17 cellular contexts compared by ENCODE assay signal in the genomic region with DNA sequence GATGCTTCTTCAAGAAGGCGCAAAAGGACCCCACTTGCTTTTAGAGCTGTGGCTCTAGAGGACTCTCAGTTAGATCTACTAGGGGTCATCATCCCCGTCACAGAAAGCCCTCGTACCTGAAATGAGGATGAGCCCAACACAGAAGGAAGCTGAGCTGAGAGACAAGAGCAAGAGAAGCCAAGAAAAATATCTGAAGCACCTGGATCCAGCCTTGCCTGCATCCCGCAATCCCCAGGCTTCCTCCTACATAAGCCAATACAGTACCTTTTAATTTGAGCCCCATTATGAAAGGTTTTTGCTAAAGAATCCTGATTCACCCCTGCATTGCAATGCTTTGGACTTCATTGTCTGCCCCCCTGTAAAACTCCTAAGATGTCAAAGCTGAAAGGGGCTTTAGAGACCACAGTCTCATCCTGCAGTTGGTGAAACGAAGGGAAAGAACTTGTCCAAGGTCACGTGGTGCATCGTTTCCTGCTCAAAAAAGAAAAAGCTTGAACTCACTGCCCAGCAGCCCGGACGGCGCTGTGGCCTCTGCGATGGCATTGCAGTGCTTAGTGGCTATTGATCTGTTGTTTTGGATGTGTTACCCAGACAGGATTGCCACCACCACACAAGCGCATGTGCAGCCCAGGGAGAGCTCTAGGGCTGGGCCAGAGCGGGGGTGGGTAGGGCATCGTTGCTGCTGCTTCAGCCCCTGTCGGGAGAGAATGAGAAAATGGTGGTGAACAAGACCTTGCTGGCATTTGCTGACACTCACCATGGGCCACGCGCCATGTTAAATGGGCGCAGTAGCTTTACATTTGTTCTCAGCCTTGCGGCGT. TPM values are rescaled to one million over a fixed set of nuclear protein-coding genes. Genes with fewer than 3 reads are reported as not detected.
DNase-seq lines count a peak whose midpoint lies in the region; ATAC-seq, FAIRE-seq and TF ChIP-seq lines count a peak whose summit lies in the region.
"Had no signal": no experiment of that assay in that cellular context is flagged by ENCODE, and none has a peak within 500 bp of the region (broad histone marks: within the 10 kb centered on the region; RNA-seq: fewer than 3 reads in every experiment).

No MANE protein-coding gene starts in this region.

- no peaks in the 10 kb centered on the region for H3K79me1 ChIP-seq in mesenchymal stem cell (replicated peaks; ENCODE audit: low read length, poor library complexity, severe bottlenecking)

- H3K27me3 ChIP-seq in GM12878 (replicated peaks in 1 of 2; ENCODE audit: control insufficient read depth in 2 of 2, insufficient read depth in 2 of 2, low read length in 1 of 2), result peaks cover 0 to 2% of the 10 kb centered on the region in 2 experiments; a peak in 2 of 4 replicates
- H3K27me3 ChIP-seq in mesenchymal stem cell (ENCODE audit: control insufficient read depth in 1 of 2, insufficient read depth in 1 of 2, low read length in 2 of 2), result peaks cover 20 to 51% of the 10 kb centered on the region in 2 experiments
- H3K27me3 ChIP-seq in body of pancreas, result no peaks in the 10 kb centered on the region
- H3K27me3 ChIP-seq: BLaER1 had no signal

- H4K8ac ChIP-seq in mesenchymal stem cell (ENCODE audit: low read length), result no peak overlapping the region

- ATAC-seq in GM12878 (no peak), GM21381 (IDR thresholded peaks at IDR 0.05; ENCODE audit: unreplicated experiment) (no peak), body of pancreas (no peak)

- POLR2A ChIA-PET in GM12878 (lab: Charles Lee), result no interaction called here

- no TSS peak for BruUV-seq in GM12878 (replicated peaks; lab: Mats Ljungman, UMichigan)

- H3K36me3 ChIP-seq in GM12878 (ENCODE audit: control insufficient read depth in 2 of 2, insufficient read depth in 2 of 2, low read length in 1 of 2), result no peaks in the 10 kb centered on the region
- H3K36me3 ChIP-seq in mesenchymal stem cell (ENCODE audit: control insufficient read depth in 1 of 2, insufficient read depth in 2 of 2, low read depth in 1 of 2, low read length in 2 of 2), result no peaks in the 10 kb centered on the region
- H3K36me3 ChIP-seq in body of pancreas (replicated peaks in 1 of 2; ENCODE audit: insufficient read depth in 1 of 2, low read depth in 2 of 2), result no peaks in the 10 kb centered on the region
- H3K36me3 ChIP-seq: BLaER1, HAP-1 had no signal

- no peak overlapping the region for H3K23ac ChIP-seq in mesenchymal stem cell (ENCODE audit: low read length in 2 of 2)

- H3K4me2 ChIP-seq in GM12878 (ENCODE audit: control insufficient read depth, insufficient read depth) (no peak overlapping the region), mesenchymal stem cell (ENCODE audit: low read length, poor library complexity, severe bottlenecking) (no peak overlapping the region)
- H3K4me2 ChIP-seq: BLaER1 had no signal

- TF ChIP-seq RAD21 in GM12878 (IDR thresholded peaks at IDR 0.05; ENCODE audit: insufficient read depth, low read depth, low read length), result no peak

- TF ChIP-seq EP300 in GM12878 (IDR thresholded peaks at IDR 0.05; ENCODE audit: borderline replicate concordance in 1 of 2, control insufficient read depth in 1 of 2, low read depth in 2 of 2, low read length in 2 of 2), result no peak

- no peaks in the 10 kb centered on the region for H3K4me1 ChIP-seq in GM12878 (ENCODE audit: control insufficient read depth, insufficient read depth, low read length)
- no peaks in the 10 kb centered on the region for H3K4me1 ChIP-seq in mesenchymal stem cell (ENCODE audit: control insufficient read depth, insufficient read depth, low read depth, low read length)
- H3K4me1 ChIP-seq in body of pancreas, result no peaks in the 10 kb centered on the region
- H3K4me1 ChIP-seq: BLaER1, Caco-2, HAP-1 had no signal

- H2BK12ac ChIP-seq in mesenchymal stem cell (ENCODE audit: low read length in 2 of 2), result no peak overlapping the region

- no peaks in the 10 kb centered on the region for H4K20me1 ChIP-seq in GM12878 (ENCODE audit: control insufficient read depth, insufficient read depth)
- H4K20me1 ChIP-seq: BLaER1 had no signal

- no peak overlapping the region for H3K14ac ChIP-seq in mesenchymal stem cell (ENCODE audit: low read length in 2 of 2)

- no peak overlapping the region for H2BK5ac ChIP-seq in mesenchymal stem cell (ENCODE audit: low read depth, low read length, poor library complexity, severe bottlenecking)

- H2AFZ ChIP-seq in GM12878 (ENCODE audit: control insufficient read depth, low read depth, low read length), result no peak overlapping the region
- no peak overlapping the region for H2AFZ ChIP-seq in mesenchymal stem cell (ENCODE audit: low read depth, low read length)

- H3K27ac ChIP-seq in GM12878 (ENCODE audit: control insufficient read depth, insufficient read depth), result no peak overlapping the region
- no peak overlapping the region for H3K27ac ChIP-seq in mesenchymal stem cell (ENCODE audit: low read length, poor library complexity, severe bottlenecking)
- H3K27ac ChIP-seq in body of pancreas, result no peak overlapping the region
- H3K27ac ChIP-seq: 22Rv1, BLaER1 had no signal

- no peaks in the 10 kb centered on the region for H3K79me2 ChIP-seq in GM12878 (ENCODE audit: control insufficient read depth, insufficient read depth, low read length)

- DNase-seq in activated CD8-positive, alpha-beta memory T cell treated with anti-CD3 and anti-CD28 coated beads, Interleukin-2, amount 50 U/mL, for 48 hours, result peak; percentile 23
- DNase-seq in activated CD8-positive, alpha-beta memory T cell treated with anti-CD3 and anti-CD28 coated beads, Interleukin-2, amount 50 U/mL, for 4 hours, result no peak
- DNase-seq in GM12878 (ENCODE audit: low read depth, low spot score), result no peak
- no peak for DNase-seq in mesenchymal stem cell
- no peak for DNase-seq in medulla oblongata (ENCODE audit: extremely low spot score)
- no peak for DNase-seq in body of pancreas
- DNase-seq: AML-193; CD8-positive, alpha-beta memory T cell; DMS53; GF-D8; GOT3 had no signal

- CTCF ChIA-PET in GM12878 (lab: Yijun Ruan, JAX), result no interaction called here

- H2BK15ac ChIP-seq in mesenchymal stem cell (ENCODE audit: low read depth, poor library complexity, severe bottlenecking), result no peak overlapping the region

- peak overlapping the region; percentile 19 for H4K91ac ChIP-seq in mesenchymal stem cell (ENCODE audit: low read length)

- RAD21 ChIA-PET in GM12878 (lab: Charles Lee; ENCODE audit: unreplicated experiment), result no interaction called here

- no peak for TF ChIP-seq POLR2A in GM12878 (IDR thresholded peaks at IDR 0.05; ENCODE audit: low read depth, low read length)
- no peak for TF ChIP-seq POLR2A in body of pancreas (IDR thresholded peaks at IDR 0.05)

- SMC1A ChIA-PET in GM12878 (lab: Charles Lee; ENCODE audit: uncharacterized antibody, unreplicated experiment), result no interaction called here

- H2BK120ac ChIP-seq in mesenchymal stem cell (ENCODE audit: low read depth, low read length), result no peak overlapping the region

- H3K4me3 ChIP-seq in GM12878, result no peak overlapping the region
- H3K4me3 ChIP-seq in mesenchymal stem cell (ENCODE audit: insufficient read depth in 1 of 2, low read depth in 1 of 2, low read length in 2 of 2), result peak overlapping the region in 1 of 2 experiments; percentile 9
- H3K4me3 ChIP-seq in body of pancreas, result no peak overlapping the region
- H3K4me3 ChIP-seq: BLaER1, HAP-1 had no signal

- H3K9me3 ChIP-seq in GM12878 (replicated peaks; ENCODE audit: control insufficient read depth, insufficient read depth, low read length) (no peaks in the 10 kb centered on the region), mesenchymal stem cell (ENCODE audit: control insufficient read depth, low read length) (no peaks in the 10 kb centered on the region), body of pancreas (no peaks in the 10 kb centered on the region)
- H3K9me3 ChIP-seq: BLaER1, Caco-2, HAP-1 had no signal

- intact Hi-C loops in GM12878 (cut with micrococcal nuclease; ENCODE audit: unreplicated experiment) (no loop called here), body of pancreas (cut with DNase I) (no loop called here)

- H2AK5ac ChIP-seq in mesenchymal stem cell (ENCODE audit: low read length, severe bottlenecking), result no peak overlapping the region

- TF ChIP-seq CTCF in GM12878 (IDR thresholded peaks at IDR 0.05 in 2 of 3, conservative IDR thresholded peaks at IDR 0.05 in 1 of 3; ENCODE audit: control insufficient read depth in 2 of 3, extremely low read depth in 1 of 3, insufficient read depth in 1 of 3, low read depth in 3 of 3, low read length in 3 of 3), result no peak
- TF ChIP-seq CTCF in body of pancreas (IDR thresholded peaks at IDR 0.05), result no peak

- H3K9ac ChIP-seq in GM12878 (ENCODE audit: control insufficient read depth, insufficient read depth, low read length), result no peak overlapping the region
- H3K9ac ChIP-seq in mesenchymal stem cell (ENCODE audit: low read length), result no peak overlapping the region
- H3K9ac ChIP-seq: BLaER1 had no signal

- 58% methylated on average over 20 of the region's 20 CpGs for WGBS in GM12878 (ENCODE audit: insufficient coverage, insufficient replicate concordance, low lambda C conversion rate, missing lambda C conversion rate)
- WGBS in mesenchymal stem cell, result 91% methylated on average over 20 of the region's 20 CpGs
- WGBS in body of pancreas, 2 donors, result 84 to 85% methylated on average over 16 to 20 of the region's 20 CpGs

- in situ Hi-C loops in GM12878 (cut with MboI), result no loop called here

- no peak for FAIRE-seq in GM12878 (lab: Jason Lieb, UNC)
- FAIRE-seq: GM18507 had no signal

- no peak overlapping the region for H3K18ac ChIP-seq in mesenchymal stem cell (ENCODE audit: low read depth in 1 of 2, low read length in 2 of 2)

- H3K4ac ChIP-seq in mesenchymal stem cell (ENCODE audit: low read depth in 1 of 2, low read length in 2 of 2), result no peak overlapping the region

RNA-seq across cellular contexts. Expression of a gene that starts 28.4 kb away (rescaled TPM):
- total RNA-seq in GM12878 (2013; cell fraction: nucleolus; rRNA removed), result 20.3 and 21.6 TPM in 2 replicates
- total RNA-seq in GM12878 (2014; rRNA removed) (34.8 and 36.9 TPM in 2 replicates), GM12878 (2014; rRNA removed; fragmentation: Illumina TruSeq; extraction: Trizol) (19.0 and 20.3 TPM in 2 replicates), GM12878 (2021) (23.6 and 25.7 TPM in 2 replicates), body of pancreas (10 to 100 TPM; 16.3 to 19.4 TPM)
- 14.1 TPM for polyA plus RNA-seq in GM12878 (2011; ENCODE audit: low read depth)
- polyA plus RNA-seq in GM12878 (2011; rRNA removed) (17.9 and 29.9 TPM in 2 replicates), GM12878 (2014; fragmentation: Illumina TruSeq; extraction: Trizol) (17.0 and 32.7 TPM in 2 replicates), GM12878 (2014; fragmentation: Nextera tagmentation; extraction: Ambion mirVana) (1 to 10 TPM; 6.5 to 8.7 TPM), GM12878 (2014; rRNA removed) (30.8 and 31.0 TPM in 2 replicates), GM12878 (2016; fragmentation: Nextera tagmentation; extraction: Ambion mirVana) (10 to 100 TPM; 34.1 to 41.7 TPM)
- polyA plus RNA-seq in GM12878 (2011; cell fraction: cytosol; rRNA removed), result 34.6 and 40.5 TPM in 2 replicates
- polyA plus RNA-seq in GM12878 (2011; cell fraction: nucleus; rRNA removed), result 26.1 and 28.0 TPM in 2 replicates
- polyA plus RNA-seq in GM12878 (2012), result 16.6 and 20.3 TPM in 2 replicates
- polyA minus RNA-seq in GM12878 (2011; rRNA and poly(A)+ RNA removed), result 28.7 and 52.6 TPM in 2 replicates
- polyA minus RNA-seq in GM12878 (2011; cell fraction: cytosol; rRNA and poly(A)+ RNA removed), result 9.3 and 11.1 TPM in 2 replicates
- 13.2 and 22.1 TPM in 2 replicates for polyA minus RNA-seq in GM12878 (2011; cell fraction: nucleus; rRNA and poly(A)+ RNA removed)
- polyA plus RNA-seq in mesenchymal stem cell (2013, experiment 1 of 2), result 21.0 TPM
- polyA plus RNA-seq in mesenchymal stem cell (2013, experiment 2 of 2), result 20.5 TPM

RNA-seq across cellular contexts. Expression of a gene that starts 41.5 kb away (rescaled TPM):
- total RNA-seq in GM12878 (2013; cell fraction: nucleolus; rRNA removed), result 91.2 and 105 TPM in 2 replicates
- 13.3 and 14.8 TPM in 2 replicates for total RNA-seq in GM12878 (2014; rRNA removed)
- total RNA-seq in GM12878 (2014; rRNA removed; fragmentation: Illumina TruSeq; extraction: Trizol), result 9.7 and 12.1 TPM in 2 replicates
- total RNA-seq in GM12878 (2021), result 42.4 and 43.3 TPM in 2 replicates
- 9.4 TPM for polyA plus RNA-seq in GM12878 (2011; ENCODE audit: low read depth)
- 6.4 and 9.6 TPM in 2 replicates for polyA plus RNA-seq in GM12878 (2011; rRNA removed)
- 23.0 and 25.4 TPM in 2 replicates for polyA plus RNA-seq in GM12878 (2011; cell fraction: cytosol; rRNA removed)
- 81.8 and 95.7 TPM in 2 replicates for polyA plus RNA-seq in GM12878 (2011; cell fraction: nucleus; rRNA removed)
- 22.7 and 28.5 TPM in 2 replicates for polyA plus RNA-seq in GM12878 (2012)
- 22.5 and 29.6 TPM in 2 replicates for polyA plus RNA-seq in GM12878 (2014; fragmentation: Illumina TruSeq; extraction: Trizol)
- under 1 TPM; 0.42 to 0.90 TPM for polyA plus RNA-seq in GM12878 (2014; fragmentation: Nextera tagmentation; extraction: Ambion mirVana)
- polyA plus RNA-seq in GM12878 (2014; rRNA removed), result 25.3 and 28.8 TPM in 2 replicates
- polyA plus RNA-seq in GM12878 (2016; fragmentation: Nextera tagmentation; extraction: Ambion mirVana), result 10 to 100 TPM; 24.6 to 28.2 TPM
- 16.2 and 32.1 TPM in 2 replicates for polyA minus RNA-seq in GM12878 (2011; rRNA and poly(A)+ RNA removed)
- 18.9 and 29.1 TPM in 2 replicates for polyA minus RNA-seq in GM12878 (2011; cell fraction: cytosol; rRNA and poly(A)+ RNA removed)
- polyA minus RNA-seq in GM12878 (2011; cell fraction: nucleus; rRNA and poly(A)+ RNA removed), result 20.8 and 27.7 TPM in 2 replicates
- polyA plus RNA-seq in mesenchymal stem cell (2013, experiment 1 of 2), result 110 TPM
- polyA plus RNA-seq in mesenchymal stem cell (2013, experiment 2 of 2), result 104 TPM
- total RNA-seq in body of pancreas, result 10 to 100 TPM; 23.1 to 60.0 TPM
